In genomic region chr2:66490588-66491001, GRCh38 we compare ENCODE assay signal across 14 cellular contexts. TPM values are rescaled to one million over a fixed set of nuclear protein-coding genes. Genes with fewer than 3 reads are reported as not detected.
DNase-seq lines count a peak whose midpoint lies in the region; ATAC-seq, FAIRE-seq and TF ChIP-seq lines count a peak whose summit lies in the region.
"Had no signal": no experiment of that assay in that cellular context is flagged by ENCODE, and none has a peak within 500 bp of the region (broad histone marks: within the 10 kb centered on the region; RNA-seq: fewer than 3 reads in every experiment).

No MANE protein-coding gene starts in this region.

- no peaks in the 10 kb centered on the region for H3K9me2 ChIP-seq in OCI-LY7 (ENCODE audit: insufficient read depth, low read length)

- DNase-seq in HT1080 (ENCODE audit: low read depth): peak; percentile 52
- DNase-seq in fibroblast of pulmonary artery (ENCODE audit: low read depth): peak; percentile 86
- no peak for DNase-seq in OCI-LY7 (ENCODE audit: low spot score)
- no peak for DNase-seq in RCC 7860 (ENCODE audit: low spot score)
- DNase-seq in GM20000 (ENCODE audit: low spot score): no peak
- DNase-seq: amniotic stem cell, Caco-2, GOT3, NCI-H446, ovary, Peyer's patch had no signal

- H3K4me3 ChIP-seq in fibroblast of pulmonary artery (replicated peaks; ENCODE audit: low read depth, low read length) (peak overlapping the region; percentile 4), OCI-LY7 (ENCODE audit: low read depth, low read length, poor library complexity, severe bottlenecking) (no peak overlapping the region)
- H3K4me3 ChIP-seq: ovary, Peyer's patch had no signal

- POLR2A ChIA-PET in OCI-LY7 (lab: Charles Lee): no interaction called here

- no peaks in the 10 kb centered on the region for H3K9me3 ChIP-seq in OCI-LY7 (ENCODE audit: low read length)
- H3K9me3 ChIP-seq: Caco-2, ovary, Peyer's patch had no signal

- H3K36me3 ChIP-seq in OCI-LY7 (ENCODE audit: insufficient read depth, low read length): no peaks in the 10 kb centered on the region
- H3K36me3 ChIP-seq: ovary, Peyer's patch had no signal

- CTCF ChIA-PET in OCI-LY7 (lab: Charles Lee; ENCODE audit: unreplicated experiment): no interaction called here

- BruUV-seq in OCI-LY7 (replicated peaks; lab: Mats Ljungman, UMichigan): no TSS peak

- H3K4me1 ChIP-seq in OCI-LY7 (ENCODE audit: insufficient read depth, low read length, poor library complexity, severe bottlenecking): no peaks in the 10 kb centered on the region
- H3K4me1 ChIP-seq: Caco-2 had no signal

- H3K79me2 ChIP-seq in OCI-LY7 (ENCODE audit: insufficient read depth, low read depth, low read length): no peaks in the 10 kb centered on the region

- TF ChIP-seq CTCF in 22Rv1 (IDR thresholded peaks at IDR 0.05): no peak
- TF ChIP-seq CTCF in fibroblast of pulmonary artery (IDR thresholded peaks at IDR 0.05; ENCODE audit: low read length, missing control alignments): no peak
- TF ChIP-seq CTCF in OCI-LY7 (conservative IDR thresholded peaks at IDR 0.05; ENCODE audit: low read length): no peak
- TF ChIP-seq CTCF in GM20000 (IDR thresholded peaks at IDR 0.05; ENCODE audit: extremely low read depth, missing control alignments): no peak

- H3K27ac ChIP-seq in 22Rv1 (peak overlapping the region; percentile 64), OCI-LY7 (ENCODE audit: low read depth, low read length, poor library complexity, severe bottlenecking) (no peak overlapping the region)
- H3K27ac ChIP-seq: ovary, Peyer's patch had no signal

- ATAC-seq in SK-N-SH treated with all-trans-retinoic acid at 6 μM for 48 hours (peak; percentile 71), HG03135 (IDR thresholded peaks at IDR 0.05; ENCODE audit: unreplicated experiment) (no peak)

- intact Hi-C loops in OCI-LY7 (cut with micrococcal nuclease; ENCODE audit: unreplicated experiment): no loop called here

- no peak overlapping the region for H3K4me2 ChIP-seq in OCI-LY7 (ENCODE audit: low read length)

- H2AFZ ChIP-seq in OCI-LY7 (ENCODE audit: low read length): no peak overlapping the region

- FAIRE-seq in RCC 7860 (lab: Jason Lieb, UNC): no peak

- no peaks in the 10 kb centered on the region for H4K20me1 ChIP-seq in OCI-LY7 (ENCODE audit: insufficient read depth, low read length)

TF ChIP-seq in SK-N-SH treated with all-trans-retinoic acid at 6 μM for 48 hours, 23 proteins besides CTCF, POLR2A, EP300 and RAD21:
- TF ChIP-seq ARNTL (CRISPR knock-in tag; IDR thresholded peaks at IDR 0.05; ENCODE audit: borderline replicate concordance, low read depth): no peak
- no peak for TF ChIP-seq SNAI2 (CRISPR knock-in tag; IDR thresholded peaks at IDR 0.05)
- no peak for TF ChIP-seq OSR1 (CRISPR knock-in tag; IDR thresholded peaks at IDR 0.05)
- no peak for TF ChIP-seq CSDC2 (CRISPR knock-in tag; IDR thresholded peaks at IDR 0.05)
- TF ChIP-seq ZFP30 (CRISPR knock-in tag; IDR thresholded peaks at IDR 0.05): no peak
- TF ChIP-seq GLIS3 (CRISPR knock-in tag; IDR thresholded peaks at IDR 0.05): no peak

RNA-seq across cellular contexts. Expression of gene MEIS1, which starts 55.7 kb away (rescaled TPM):
- 2.5 and 3.1 TPM in 2 replicates for total RNA-seq in HT1080 (2014; rRNA removed; shearing (Covaris generic))
- polyA plus RNA-seq in HT1080 (2015; cell fraction: cytosol; rRNA removed): 1.6 and 2.0 TPM in 2 replicates
- 4.5 and 4.9 TPM in 2 replicates for polyA plus RNA-seq in HT1080 (2015; cell fraction: nucleus; rRNA removed)
- total RNA-seq in OCI-LY7 (2014; rRNA removed; shearing (Covaris generic)): 5.4 and 14.3 TPM in 2 replicates
- 6.1 and 7.3 TPM in 2 replicates for total RNA-seq in OCI-LY7 (2022)

Comparison
In these comparisons a context has a peak if more than half of its experiments do, and no peak if none do; other contexts are left out.
1. DNase-seq: peak in HT1080 (single experiment) and fibroblast of pulmonary artery (single experiment); none in OCI-LY7 (single experiment), RCC 7860 (single experiment) and GM20000 (single experiment).